ENCODE assay signal across 1 cellular context in genomic region chr10:34700752-34701151, GRCh38.
TF ChIP-seq lines count a peak whose summit lies in the region.

No MANE protein-coding gene starts in this region.

TF ChIP-seq in HEK293, 187 proteins besides CTCF, POLR2A, EP300 and RAD21:
- 0 out of 2 replicates have a peak, but pooled peaks have one; percentile 12 for TF ChIP-seq ZNF121 (tag by site-specific recombination; IDR thresholded peaks at IDR 0.05)
- peak; percentile 62; the same call in 1 of the 2 replicates for TF ChIP-seq ZNF600 (tag by site-specific recombination; IDR thresholded peaks at IDR 0.05)
- TF ChIP-seq, protein P1, sequence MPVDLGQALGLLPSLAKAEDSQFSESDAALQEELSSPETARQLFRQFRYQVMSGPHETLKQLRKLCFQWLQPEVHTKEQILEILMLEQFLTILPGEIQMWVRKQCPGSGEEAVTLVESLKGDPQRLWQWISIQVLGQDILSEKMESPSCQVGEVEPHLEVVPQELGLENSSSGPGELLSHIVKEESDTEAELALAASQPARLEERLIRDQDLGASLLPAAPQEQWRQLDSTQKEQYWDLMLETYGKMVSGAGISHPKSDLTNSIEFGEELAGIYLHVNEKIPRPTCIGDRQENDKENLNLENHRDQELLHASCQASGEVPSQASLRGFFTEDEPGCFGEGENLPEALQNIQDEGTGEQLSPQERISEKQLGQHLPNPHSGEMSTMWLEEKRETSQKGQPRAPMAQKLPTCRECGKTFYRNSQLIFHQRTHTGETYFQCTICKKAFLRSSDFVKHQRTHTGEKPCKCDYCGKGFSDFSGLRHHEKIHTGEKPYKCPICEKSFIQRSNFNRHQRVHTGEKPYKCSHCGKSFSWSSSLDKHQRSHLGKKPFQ (tag by site-specific recombination; IDR thresholded peaks at IDR 0.05): peak; percentile 73; the same call in 1 of the 2 replicates
TF ChIP-seq in HEK293: peak in this region for 3; not testable (repeated sequence) for 184.
